ENCODE assay signal across 21 cellular contexts in genomic region chr10:75899816-75900357, GRCh38.
DNase-seq lines count a peak whose midpoint lies in the region; ATAC-seq and TF ChIP-seq lines count a peak whose summit lies in the region.
"Had no signal": no experiment of that assay in that cellular context is flagged by ENCODE, and none has a peak within 500 bp of the region (broad histone marks: within the 10 kb centered on the region; RNA-seq: fewer than 3 reads in every experiment).

No MANE protein-coding gene starts in this region.

- TF ChIP-seq CTCF in glutamatergic neuron (IDR thresholded peaks at IDR 0.05; ENCODE audit: partially characterized antibody, unreplicated experiment) (no peak), foreskin fibroblast (IDR thresholded peaks at IDR 0.05; ENCODE audit: low read depth, low read length) (no peak), OCI-LY7 (conservative IDR thresholded peaks at IDR 0.05; ENCODE audit: low read length) (no peak)

- DNase-seq in DMS79 treated with DMSO at 0.1 percent for 48 hours (lab: John Stamatoyannopoulos, UW): peak; percentile 19
- no peak for DNase-seq in DMS79 (lab: John Stamatoyannopoulos, UW)
- DNase-seq in M059J (ENCODE audit: low read depth): peak; percentile 46
- peak; percentile 18 for DNase-seq in NCI-H69 (lab: John Stamatoyannopoulos, UW)
- no peak for DNase-seq in glutamatergic neuron
- no peak for DNase-seq in stimulated activated naive CD8-positive, alpha-beta T cell treated with anti-CD3 and anti-CD28 coated beads, Interleukin-15, amount 100 ng/mL, for 72 hours
- no peak for DNase-seq in foreskin fibroblast
- DNase-seq in OCI-LY7 (ENCODE audit: low spot score): no peak
- DNase-seq: CD4-positive, alpha-beta memory T cell; DMS153; DND-41; EL; GM23248; HFFc6 had no signal

- H3K9me2 ChIP-seq in OCI-LY7 (ENCODE audit: insufficient read depth, low read length): no peaks in the 10 kb centered on the region

- no peak for ATAC-seq in stimulated activated naive CD8-positive, alpha-beta T cell treated with anti-CD3 and anti-CD28 coated beads, Interleukin-15, amount 100 ng/mL, for 72 hours
- ATAC-seq: A549, GM12878 had no signal

- H3K36me3 Mint-ChIP-seq in glutamatergic neuron (ENCODE audit: unreplicated experiment): no peaks in the 10 kb centered on the region
- H3K36me3 Mint-ChIP-seq: CD4-positive, alpha-beta memory T cell; IgD-negative memory B cell had no signal

- no peak overlapping the region for H3K4me2 ChIP-seq in OCI-LY7 (ENCODE audit: low read length)
- H3K4me2 ChIP-seq: A549, BLaER1 had no signal

- H3K4me1 ChIP-seq in OCI-LY7 (ENCODE audit: insufficient read depth, low read length, poor library complexity, severe bottlenecking): no peaks in the 10 kb centered on the region
- H3K4me1 ChIP-seq: A549, BLaER1, HAP-1 had no signal

- no peaks in the 10 kb centered on the region for H3K36me3 ChIP-seq in OCI-LY7 (ENCODE audit: insufficient read depth, low read length)
- H3K36me3 ChIP-seq: BLaER1, HAP-1 had no signal

- peak overlapping the region; percentile 44 for H3K27ac Mint-ChIP-seq in glutamatergic neuron (ENCODE audit: unreplicated experiment)
- no peak overlapping the region for H3K27ac Mint-ChIP-seq in stimulated activated naive CD8-positive, alpha-beta T cell treated with anti-CD3 and anti-CD28 coated beads, Interleukin-15, amount 100 ng/mL, for 72 hours
- H3K27ac Mint-ChIP-seq: CD4-positive, alpha-beta memory T cell; HFFc6; IgD-negative memory B cell had no signal

- no peaks in the 10 kb centered on the region for H4K20me1 ChIP-seq in OCI-LY7 (ENCODE audit: insufficient read depth, low read length)
- H4K20me1 ChIP-seq: BLaER1 had no signal

- no peak overlapping the region for H2AFZ ChIP-seq in OCI-LY7 (ENCODE audit: low read length)
- H2AFZ ChIP-seq: GM23248 had no signal

- H3K4me3 ChIP-seq in foreskin fibroblast (ENCODE audit: low read depth in 1 of 2, low read length in 2 of 2): no peak overlapping the region
- H3K4me3 ChIP-seq in OCI-LY7 (ENCODE audit: low read depth, low read length, poor library complexity, severe bottlenecking): no peak overlapping the region
- H3K4me3 ChIP-seq: A549, BLaER1, GM12878, GM23248, HAP-1 had no signal

- CTCF ChIA-PET in OCI-LY7 (lab: Charles Lee; ENCODE audit: unreplicated experiment): no interaction called here

- H3K79me2 ChIP-seq in OCI-LY7 (ENCODE audit: insufficient read depth, low read depth, low read length): no peaks in the 10 kb centered on the region

- no peak overlapping the region for H3K4me3 Mint-ChIP-seq in glutamatergic neuron (ENCODE audit: unreplicated experiment)
- H3K4me3 Mint-ChIP-seq in stimulated activated naive CD8-positive, alpha-beta T cell treated with anti-CD3 and anti-CD28 coated beads, Interleukin-15, amount 100 ng/mL, for 72 hours: no peak overlapping the region
- H3K4me3 Mint-ChIP-seq: CD14-positive monocyte; CD4-positive, alpha-beta memory T cell; HFFc6; IgD-negative memory B cell had no signal

- no peaks in the 10 kb centered on the region for H3K9me3 ChIP-seq in OCI-LY7 (ENCODE audit: low read length)
- H3K9me3 ChIP-seq: A549, BLaER1, HAP-1 had no signal

- intact Hi-C loops in OCI-LY7 (cut with micrococcal nuclease; ENCODE audit: unreplicated experiment): no loop called here

- no peaks in the 10 kb centered on the region for H3K9me3 Mint-ChIP-seq in glutamatergic neuron (ENCODE audit: unreplicated experiment)
- no peaks in the 10 kb centered on the region for H3K9me3 Mint-ChIP-seq in stimulated activated naive CD8-positive, alpha-beta T cell treated with anti-CD3 and anti-CD28 coated beads, Interleukin-15, amount 100 ng/mL, for 72 hours
- H3K9me3 Mint-ChIP-seq: CD14-positive monocyte, HFFc6 had no signal

- no peaks in the 10 kb centered on the region for H3K27me3 Mint-ChIP-seq in glutamatergic neuron (ENCODE audit: unreplicated experiment)
- H3K27me3 Mint-ChIP-seq in stimulated activated naive CD8-positive, alpha-beta T cell treated with anti-CD3 and anti-CD28 coated beads, Interleukin-15, amount 100 ng/mL, for 72 hours: peaks cover 20% of the 10 kb centered on the region
- H3K27me3 Mint-ChIP-seq: IgD-negative memory B cell had no signal

- POLR2A ChIA-PET in OCI-LY7 (lab: Charles Lee): no interaction called here

- peaks cover 41% of the 10 kb centered on the region for H3K4me1 Mint-ChIP-seq in glutamatergic neuron (ENCODE audit: low read depth, unreplicated experiment)
- no peaks in the 10 kb centered on the region for H3K4me1 Mint-ChIP-seq in stimulated activated naive CD8-positive, alpha-beta T cell treated with anti-CD3 and anti-CD28 coated beads, Interleukin-15, amount 100 ng/mL, for 72 hours
- H3K4me1 Mint-ChIP-seq: IgD-negative memory B cell had no signal

- BruUV-seq in OCI-LY7 (replicated peaks; lab: Mats Ljungman, UMichigan): no TSS peak

- no peak overlapping the region for H3K27ac ChIP-seq in OCI-LY7 (ENCODE audit: low read depth, low read length, poor library complexity, severe bottlenecking)
- H3K27ac ChIP-seq: 22Rv1, A549, BLaER1, GM23248 had no signal

Comparison
In these comparisons a context has a peak if more than half of its experiments do, and no peak if none do; other contexts are left out.
1. DNase-seq: peak in DMS79 treated with DMSO at 0.1 percent for 48 hours (single experiment), M059J (single experiment) and NCI-H69 (single experiment); none in DMS79 (single experiment), glutamatergic neuron (single experiment), stimulated activated naive CD8-positive, alpha-beta T cell treated with anti-CD3 and anti-CD28 coated beads, Interleukin-15, amount 100 ng/mL, for 72 hours (0 of 2), foreskin fibroblast (0 of 2) and OCI-LY7 (single experiment).